12 cellular contexts compared by ENCODE assay signal in genomic region chr16:66619036-66619435, GRCh38. TPM values are rescaled to one million over a fixed set of nuclear protein-coding genes. Genes with fewer than 3 reads are reported as not detected.
A peak's percentile ranks its signal among the peaks of the same experiment; 100 is the strongest.
DNase-seq lines count a peak whose midpoint lies in the region; ATAC-seq and TF ChIP-seq lines count a peak whose summit lies in the region.
"Had no signal": no experiment of that assay in that cellular context is flagged by ENCODE, and none has a peak within 500 bp of the region (broad histone marks: within the 10 kb centered on the region; RNA-seq: fewer than 3 reads in every experiment).

No MANE protein-coding gene starts in this region.

- no peak for TF ChIP-seq CTCF in thyroid gland (IDR thresholded peaks at IDR 0.05)

- no peak for ATAC-seq in GM19452 (IDR thresholded peaks at IDR 0.05; ENCODE audit: unreplicated experiment)
- ATAC-seq: activated CD8-positive, alpha-beta T cell treated with anti-CD3 and anti-CD28 coated beads, Interleukin-2, amount 10 ng/mL, durations not matched to agents 7 days and 5 days had no signal

- H3K4me3 Mint-ChIP-seq in activated naive CD4-positive, alpha-beta T cell treated with anti-CD3 and anti-CD28 coated beads for 36 hours: no peak overlapping the region
- H3K4me3 Mint-ChIP-seq: activated CD8-positive, alpha-beta T cell treated with anti-CD3 and anti-CD28 coated beads, Interleukin-2, amount 10 ng/mL, durations not matched to agents 7 days and 5 days; dendritic cell treated with granulocyte-macrophage colony-stimulating factor and Interleukin-4, amounts not matched to agents 40 ng/mL and 50 ng/mL, for 4 days; T-helper 2 cell treated with Interferon-gamma antibody and Interleukin-4, amounts not matched to agents 5 μg/mL and 100 μg/mL, for 36 hours had no signal

- CTCF ChIA-PET in activated naive CD4-positive, alpha-beta T cell treated with anti-CD3 and anti-CD28 coated beads for 36 hours (lab: Charles Lee): interaction anchor here (1.3 to 2.6 kb wide), 2 partner anchors 10 to 73 kb away, joined by 4 to 10 read pairs; no protein-coding TSS in a partner anchor

- peaks cover 2% of the 10 kb centered on the region for H3K4me1 Mint-ChIP-seq in activated naive CD4-positive, alpha-beta T cell treated with anti-CD3 and anti-CD28 coated beads for 36 hours (ENCODE audit: low read depth)

- no peaks in the 10 kb centered on the region for H3K36me3 Mint-ChIP-seq in activated naive CD4-positive, alpha-beta T cell treated with anti-CD3 and anti-CD28 coated beads for 36 hours (ENCODE audit: low read depth)

- no peak overlapping the region for H3K27ac Mint-ChIP-seq in activated naive CD4-positive, alpha-beta T cell treated with anti-CD3 and anti-CD28 coated beads for 36 hours
- H3K27ac Mint-ChIP-seq: activated CD8-positive, alpha-beta T cell treated with anti-CD3 and anti-CD28 coated beads, Interleukin-2, amount 10 ng/mL, durations not matched to agents 7 days and 5 days; dendritic cell treated with granulocyte-macrophage colony-stimulating factor and Interleukin-4, amounts not matched to agents 40 ng/mL and 50 ng/mL, for 4 days; progenitor cell of endocrine pancreas; T-helper 2 cell treated with Interferon-gamma antibody and Interleukin-4, amounts not matched to agents 5 μg/mL and 100 μg/mL, for 36 hours had no signal

- H3K36me3 ChIP-seq in thyroid gland: peaks cover 16 to 28% of the 10 kb centered on the region in 2 donors

- no peak for TF ChIP-seq POLR2A in thyroid gland (IDR thresholded peaks at IDR 0.05)

- H3K9me3 ChIP-seq in thyroid gland: no peaks in the 10 kb centered on the region

- H3K27me3 Mint-ChIP-seq in activated naive CD4-positive, alpha-beta T cell treated with anti-CD3 and anti-CD28 coated beads for 36 hours (ENCODE audit: low read depth): no peaks in the 10 kb centered on the region
- H3K27me3 Mint-ChIP-seq: dendritic cell treated with granulocyte-macrophage colony-stimulating factor and Interleukin-4, amounts not matched to agents 40 ng/mL and 50 ng/mL, for 4 days; progenitor cell of endocrine pancreas had no signal

- 85 to 94% methylated on average over 2 of the region's 2 CpGs for WGBS in thyroid gland, 2 donors

- H3K4me1 ChIP-seq in thyroid gland: peaks cover 8 to 40% of the 10 kb centered on the region in 2 donors

- H3K4me3 ChIP-seq in thyroid gland (replicated peaks in 1 of 3): no peak overlapping the region

- no peaks in the 10 kb centered on the region for H3K27me3 ChIP-seq in thyroid gland

- DNase-seq in HS-27A (ENCODE audit: low read depth): peak; percentile 39
- DNase-seq in astrocyte of the hippocampus (ENCODE audit: low read depth, low spot score): peak; percentile 82
- peak; percentile 21 for DNase-seq in glomerular visceral epithelial cell (ENCODE audit: extremely low spot score)
- DNase-seq in thyroid gland: no peak
- DNase-seq in activated naive CD4-positive, alpha-beta T cell treated with anti-CD3 and anti-CD28 coated beads for 36 hours: no peak
- DNase-seq in NCI-H1930 (lab: John Stamatoyannopoulos, UW): no peak
- DNase-seq: activated CD8-positive, alpha-beta T cell treated with anti-CD3 and anti-CD28 coated beads, Interleukin-2, amount 10 ng/mL, durations not matched to agents 7 days and 5 days; activated naive CD4-positive, alpha-beta T cell treated with Interleukin-2 at 50 U/mL for 16 hours had no signal

- H3K9me3 Mint-ChIP-seq in activated naive CD4-positive, alpha-beta T cell treated with anti-CD3 and anti-CD28 coated beads for 36 hours: no peaks in the 10 kb centered on the region
- H3K9me3 Mint-ChIP-seq: dendritic cell treated with granulocyte-macrophage colony-stimulating factor and Interleukin-4, amounts not matched to agents 40 ng/mL and 50 ng/mL, for 4 days; T-helper 2 cell treated with Interferon-gamma antibody and Interleukin-4, amounts not matched to agents 5 μg/mL and 100 μg/mL, for 36 hours had no signal

- intact Hi-C loops in thyroid gland (cut with DNase I): no loop called here
- intact Hi-C loops in activated naive CD4-positive, alpha-beta T cell treated with anti-CD3 and anti-CD28 coated beads for 36 hours (cut with micrococcal nuclease): no loop called here

- peak overlapping the region in 2 of 3 donors; percentile 11 to 18 for H3K27ac ChIP-seq in thyroid gland

RNA-seq across cellular contexts. Expression of gene CMTM3, which starts 14.5 kb away (rescaled TPM):
- total RNA-seq in thyroid gland: 10 to 100 TPM in 3 of 4 donors, 1 to 10 TPM in 1; 5.9 to 32.0 (median 21.3) TPM
- 10 to 100 TPM; 33.7 to 35.3 TPM for total RNA-seq in activated naive CD4-positive, alpha-beta T cell treated with anti-CD3 and anti-CD28 coated beads for 36 hours

RNA-seq across cellular contexts. Expression of gene CMTM2, which starts 39.8 kb away (rescaled TPM):
- total RNA-seq in thyroid gland: 1 to 10 TPM in 1 of 4 donors, under 1 TPM in 1, not detected in 2; 0.67 to 1.1 TPM
- total RNA-seq in activated naive CD4-positive, alpha-beta T cell treated with anti-CD3 and anti-CD28 coated beads for 36 hours: not detected
- total RNA-seq: progenitor cell of endocrine pancreas had no signal

RNA-seq across cellular contexts. Expression of gene CMTM1, which starts 52.8 kb away (rescaled TPM):
- 1 to 10 TPM in 1 of 4 donors, not detected in 3; 3.8 TPM for total RNA-seq in thyroid gland
- total RNA-seq in activated naive CD4-positive, alpha-beta T cell treated with anti-CD3 and anti-CD28 coated beads for 36 hours: 1 to 10 TPM; 4.2 to 8.2 TPM

Comparison
In these comparisons a context has a peak if more than half of its experiments do, and no peak if none do; other contexts are left out.
1. DNase-seq: peak in HS-27A (single experiment), astrocyte of the hippocampus (single experiment) and glomerular visceral epithelial cell (single experiment); none in thyroid gland (0 of 2), activated naive CD4-positive, alpha-beta T cell treated with anti-CD3 and anti-CD28 coated beads for 36 hours (single experiment) and NCI-H1930 (0 of 2).